Comparison of ENCODE assay signal across 8 cellular contexts in genomic region chr1:19504796-19505693, GRCh38. TPM values are rescaled to one million over a fixed set of nuclear protein-coding genes. Genes with fewer than 3 reads are reported as not detected.
DNase-seq lines count a peak whose midpoint lies in the region; ATAC-seq and TF ChIP-seq lines count a peak whose summit lies in the region.

No MANE protein-coding gene starts in this region.

- POLR2A ChIA-PET in SK-N-SH (lab: Yijun Ruan, JAX), result no interaction called here

- no peaks in the 10 kb centered on the region for H3K9me2 ChIP-seq in SK-N-SH

- peaks cover 12% of the 10 kb centered on the region for H3F3A ChIP-seq in SK-N-SH (replicated peaks; ENCODE audit: insufficient read depth)

- ATAC-seq in left cardiac atrium (peak; percentile 77 to 81), GM18858 (IDR thresholded peaks at IDR 0.05; ENCODE audit: unreplicated experiment) (no peak), HG02763 (IDR thresholded peaks at IDR 0.05; ENCODE audit: unreplicated experiment) (no peak)

- H3K9me3 Mint-ChIP-seq in T-helper 2 cell treated with Interferon-gamma antibody and Interleukin-4, amounts not matched to agents 5 μg/mL and 100 μg/mL, for 36 hours, result no peaks in the 10 kb centered on the region

- CTCF ChIA-PET in SK-N-SH (lab: Yijun Ruan, JAX), result no interaction called here

- H3K4me1 ChIP-seq in SK-N-SH (ENCODE audit: control insufficient read depth in 1 of 2, insufficient read depth in 2 of 2, low read depth in 1 of 2, low read length in 1 of 2), result no peaks in the 10 kb centered on the region; a peak in 1 of 4 replicates

- peaks cover 2% of the 10 kb centered on the region for H3K36me3 Mint-ChIP-seq in T-helper 2 cell treated with Interferon-gamma antibody and Interleukin-4, amounts not matched to agents 5 μg/mL and 100 μg/mL, for 36 hours (ENCODE audit: low read depth)

- no peak overlapping the region for H3K4me3 Mint-ChIP-seq in T-helper 2 cell treated with Interferon-gamma antibody and Interleukin-4, amounts not matched to agents 5 μg/mL and 100 μg/mL, for 36 hours

- H3K4me2 ChIP-seq in SK-N-SH, result no peak overlapping the region

- no peaks in the 10 kb centered on the region for H4K20me1 ChIP-seq in SK-N-SH (ENCODE audit: insufficient read depth)

- WGBS in SK-N-SH (ENCODE audit: low lambda C conversion rate), result 66% methylated on average over 6 of the region's 6 CpGs

- intact Hi-C loops in left cardiac atrium (cut with DNase I), result loop anchor here in 1 of 2 donors (5.0 kb wide), 1 partner anchor 57 kb away; no protein-coding TSS in a partner anchor

- no peak for TF ChIP-seq CTCF in SK-N-SH (IDR thresholded peaks at IDR 0.05)

- no peaks in the 10 kb centered on the region for H3K79me2 ChIP-seq in SK-N-SH (ENCODE audit: insufficient read depth)

- H3K4me3 ChIP-seq in SK-N-SH (ENCODE audit: low read depth in 2 of 2, low read length in 1 of 2) (no peak overlapping the region), skin epidermis (no peak overlapping the region)

- peaks cover 31% of the 10 kb centered on the region for H3K4me1 Mint-ChIP-seq in T-helper 2 cell treated with Interferon-gamma antibody and Interleukin-4, amounts not matched to agents 5 μg/mL and 100 μg/mL, for 36 hours (ENCODE audit: low read depth)

- H3K27me3 ChIP-seq in SK-N-SH (ENCODE audit: insufficient read depth), result no peaks in the 10 kb centered on the region

- H3K27ac Mint-ChIP-seq in T-helper 2 cell treated with Interferon-gamma antibody and Interleukin-4, amounts not matched to agents 5 μg/mL and 100 μg/mL, for 36 hours, result no peak overlapping the region

- no peak for TF ChIP-seq EP300 in SK-N-SH (IDR thresholded peaks at IDR 0.05; ENCODE audit: borderline replicate concordance in 1 of 2, low read depth in 1 of 2, low read length in 1 of 2)

- no peak overlapping the region; the same call in 1 of the 2 replicates for H2AFZ ChIP-seq in SK-N-SH (ENCODE audit: low read depth)

- no peaks in the 10 kb centered on the region for H3K9me3 ChIP-seq in SK-N-SH

- H3K27ac ChIP-seq in SK-N-SH (ENCODE audit: low read depth in 2 of 2, low read length in 1 of 2) (peak overlapping the region in 1 of 2 experiments; percentile 45; a peak in 2 of 4 replicates), skin epidermis (peak overlapping the region in 17 of 21 experiments; percentile 8 to 82 (median 55))

- no peaks in the 10 kb centered on the region for H3K36me3 ChIP-seq in SK-N-SH (replicated peaks in 1 of 2; ENCODE audit: control insufficient read depth in 1 of 2, insufficient read depth in 2 of 2, low read length in 1 of 2)

- H3K9ac ChIP-seq in SK-N-SH, result no peak overlapping the region

- TF ChIP-seq RAD21 in SK-N-SH (IDR thresholded peaks at IDR 0.05; ENCODE audit: low read length), result no peak

- DNase-seq in EL (peak; percentile 57), SK-N-SH (no peak), left cardiac atrium (peak; percentile 38), SW480 (ENCODE audit: low spot score) (no peak)
- DNase-seq in T-helper 2 cell treated with Interferon-gamma antibody and Interleukin-4, amounts not matched to agents 5 μg/mL and 100 μg/mL, for 36 hours (ENCODE audit: low spot score), result no peak

- no peaks in the 10 kb centered on the region for H3K27me3 Mint-ChIP-seq in T-helper 2 cell treated with Interferon-gamma antibody and Interleukin-4, amounts not matched to agents 5 μg/mL and 100 μg/mL, for 36 hours (ENCODE audit: low read depth)

TF ChIP-seq in SK-N-SH, 30 proteins besides CTCF, POLR2A, EP300 and RAD21:
- TF ChIP-seq RXRA (IDR thresholded peaks at IDR 0.05; ENCODE audit: borderline replicate concordance, low read depth), result peak; percentile 51; the same call in 1 of the 2 replicates
- peak; percentile 7; the same call in 1 of the 2 replicates for TF ChIP-seq NFIC (IDR thresholded peaks at IDR 0.05; ENCODE audit: borderline replicate concordance)
- no peak for TF ChIP-seq SIN3A (IDR thresholded peaks at IDR 0.05; ENCODE audit: borderline replicate concordance, low read depth, low read length)
- TF ChIP-seq FOSL2 (IDR thresholded peaks at IDR 0.05; ENCODE audit: borderline replicate concordance, low read depth), result peak; percentile 43; the same call in 1 of the 2 replicates
TF ChIP-seq in SK-N-SH: peak in this region for 3.

RNA-seq across cellular contexts. Expression of gene CAPZB, which starts 19.7 kb away (rescaled TPM):
- polyA plus RNA-seq in SK-N-SH (2012; rRNA removed), result 116 and 122 TPM in 2 replicates
- 137 and 163 TPM in 2 replicates for polyA plus RNA-seq in SK-N-SH (2012; cell fraction: cytosol; rRNA removed)
- polyA plus RNA-seq in SK-N-SH (2012; cell fraction: nucleus; rRNA removed), result 55.0 and 73.6 TPM in 2 replicates
- total RNA-seq in left cardiac atrium, result 100 to 1,000 TPM; 227 to 254 TPM

Comparison
In these comparisons a context has a peak if more than half of its experiments do, and no peak if none do; other contexts are left out.
1. DNase-seq: peak in EL (single experiment) and left cardiac atrium (single experiment); none in SK-N-SH (single experiment), T-helper 2 cell treated with Interferon-gamma antibody and Interleukin-4, amounts not matched to agents 5 μg/mL and 100 μg/mL, for 36 hours (single experiment) and SW480 (single experiment).
2. ATAC-seq: peak in left cardiac atrium (2 of 2); none in GM18858 (single experiment) and HG02763 (single experiment).